ENCODE assay signal across 1 cellular context in the genomic region with DNA sequence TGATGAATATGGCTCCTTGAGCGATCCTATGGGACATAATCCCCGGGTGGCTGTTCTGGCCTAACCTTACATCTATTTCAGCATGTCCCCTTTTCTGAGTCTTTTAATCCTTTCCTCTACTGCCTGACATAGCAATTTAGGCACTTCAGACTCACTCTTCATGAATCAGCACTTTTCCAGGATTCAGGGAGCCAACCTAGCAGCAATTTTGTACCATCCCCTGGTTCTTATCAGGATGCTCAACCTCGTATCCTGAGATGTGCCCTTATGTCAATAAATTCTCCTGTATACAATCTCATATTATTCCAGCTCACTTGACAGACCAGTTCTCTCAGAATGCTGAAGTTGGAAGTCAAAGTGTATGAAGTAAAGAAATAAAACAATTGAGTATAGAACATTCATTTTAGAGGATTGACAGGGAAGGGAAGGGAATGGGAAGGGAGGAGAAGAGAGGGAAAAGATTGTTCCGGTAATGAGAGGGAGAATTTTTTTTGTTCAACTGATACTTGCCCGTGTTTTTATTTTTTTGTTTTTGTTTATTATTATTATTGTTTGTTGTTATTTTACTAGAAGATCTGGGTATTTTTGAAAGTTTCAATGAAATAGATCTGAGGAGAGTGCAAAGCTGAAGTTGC.
TF ChIP-seq lines count a peak whose summit lies in the region.

No MANE protein-coding gene starts in this region.

TF ChIP-seq in K562, 482 proteins besides CTCF, POLR2A, EP300 and RAD21 (continued from another document and continues in another):
- TF ChIP-seq, protein P1, sequence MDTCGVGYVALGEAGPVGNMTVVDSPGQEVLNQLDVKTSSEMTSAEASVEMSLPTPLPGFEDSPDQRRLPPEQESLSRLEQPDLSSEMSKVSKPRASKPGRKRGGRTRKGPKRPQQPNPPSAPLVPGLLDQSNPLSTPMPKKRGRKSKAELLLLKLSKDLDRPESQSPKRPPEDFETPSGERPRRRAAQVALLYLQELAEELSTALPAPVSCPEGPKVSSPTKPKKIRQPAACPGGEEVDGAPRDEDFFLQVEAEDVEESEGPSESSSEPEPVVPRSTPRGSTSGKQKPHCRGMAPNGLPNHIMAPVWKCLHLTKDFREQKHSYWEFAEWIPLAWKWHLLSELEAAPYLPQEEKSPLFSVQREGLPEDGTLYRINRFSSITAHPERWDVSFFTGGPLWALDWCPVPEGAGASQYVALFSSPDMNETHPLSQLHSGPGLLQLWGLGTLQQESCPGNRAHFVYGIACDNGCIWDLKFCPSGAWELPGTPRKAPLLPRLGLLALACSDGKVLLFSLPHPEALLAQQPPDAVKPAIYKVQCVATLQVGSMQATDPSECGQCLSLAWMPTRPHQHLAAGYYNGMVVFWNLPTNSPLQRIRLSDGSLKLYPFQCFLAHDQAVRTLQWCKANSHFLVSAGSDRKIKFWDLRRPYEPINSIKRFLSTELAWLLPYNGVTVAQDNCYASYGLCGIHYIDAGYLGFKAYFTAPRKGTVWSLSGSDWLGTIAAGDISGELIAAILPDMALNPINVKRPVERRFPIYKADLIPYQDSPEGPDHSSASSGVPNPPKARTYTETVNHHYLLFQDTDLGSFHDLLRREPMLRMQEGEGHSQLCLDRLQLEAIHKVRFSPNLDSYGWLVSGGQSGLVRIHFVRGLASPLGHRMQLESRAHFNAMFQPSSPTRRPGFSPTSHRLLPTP (IDR thresholded peaks at IDR 0.05; ENCODE audit: borderline replicate concordance, extremely low read depth, insufficient read length), result no peak
- TF ChIP-seq ARID2 (IDR thresholded peaks at IDR 0.05), result 0 out of 2 replicates have a peak, but pooled peaks have one; percentile 8
- no peak for TF ChIP-seq ILK (tag; IDR thresholded peaks at IDR 0.05; ENCODE audit: borderline replicate concordance, low read depth)
- TF ChIP-seq, protein P2, sequence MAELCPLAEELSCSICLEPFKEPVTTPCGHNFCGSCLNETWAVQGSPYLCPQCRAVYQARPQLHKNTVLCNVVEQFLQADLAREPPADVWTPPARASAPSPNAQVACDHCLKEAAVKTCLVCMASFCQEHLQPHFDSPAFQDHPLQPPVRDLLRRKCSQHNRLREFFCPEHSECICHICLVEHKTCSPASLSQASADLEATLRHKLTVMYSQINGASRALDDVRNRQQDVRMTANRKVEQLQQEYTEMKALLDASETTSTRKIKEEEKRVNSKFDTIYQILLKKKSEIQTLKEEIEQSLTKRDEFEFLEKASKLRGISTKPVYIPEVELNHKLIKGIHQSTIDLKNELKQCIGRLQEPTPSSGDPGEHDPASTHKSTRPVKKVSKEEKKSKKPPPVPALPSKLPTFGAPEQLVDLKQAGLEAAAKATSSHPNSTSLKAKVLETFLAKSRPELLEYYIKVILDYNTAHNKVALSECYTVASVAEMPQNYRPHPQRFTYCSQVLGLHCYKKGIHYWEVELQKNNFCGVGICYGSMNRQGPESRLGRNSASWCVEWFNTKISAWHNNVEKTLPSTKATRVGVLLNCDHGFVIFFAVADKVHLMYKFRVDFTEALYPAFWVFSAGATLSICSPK (IDR thresholded peaks at IDR 0.05; ENCODE audit: borderline replicate concordance), result 0 out of 2 replicates have a peak, but pooled peaks have one; percentile 91
- TF ChIP-seq TEAD2 (tag; IDR thresholded peaks at IDR 0.05), result 0 out of 2 replicates have a peak, but pooled peaks have one; percentile 5
- peak in 1 of 2 experiments; percentile 66; a peak in 2 of 4 replicates for TF ChIP-seq CSDE1 (IDR thresholded peaks at IDR 0.05)
- TF ChIP-seq EP400 (IDR thresholded peaks at IDR 0.05), result peak; percentile 41; the same call in 1 of the 2 replicates
- TF ChIP-seq, protein P3, sequence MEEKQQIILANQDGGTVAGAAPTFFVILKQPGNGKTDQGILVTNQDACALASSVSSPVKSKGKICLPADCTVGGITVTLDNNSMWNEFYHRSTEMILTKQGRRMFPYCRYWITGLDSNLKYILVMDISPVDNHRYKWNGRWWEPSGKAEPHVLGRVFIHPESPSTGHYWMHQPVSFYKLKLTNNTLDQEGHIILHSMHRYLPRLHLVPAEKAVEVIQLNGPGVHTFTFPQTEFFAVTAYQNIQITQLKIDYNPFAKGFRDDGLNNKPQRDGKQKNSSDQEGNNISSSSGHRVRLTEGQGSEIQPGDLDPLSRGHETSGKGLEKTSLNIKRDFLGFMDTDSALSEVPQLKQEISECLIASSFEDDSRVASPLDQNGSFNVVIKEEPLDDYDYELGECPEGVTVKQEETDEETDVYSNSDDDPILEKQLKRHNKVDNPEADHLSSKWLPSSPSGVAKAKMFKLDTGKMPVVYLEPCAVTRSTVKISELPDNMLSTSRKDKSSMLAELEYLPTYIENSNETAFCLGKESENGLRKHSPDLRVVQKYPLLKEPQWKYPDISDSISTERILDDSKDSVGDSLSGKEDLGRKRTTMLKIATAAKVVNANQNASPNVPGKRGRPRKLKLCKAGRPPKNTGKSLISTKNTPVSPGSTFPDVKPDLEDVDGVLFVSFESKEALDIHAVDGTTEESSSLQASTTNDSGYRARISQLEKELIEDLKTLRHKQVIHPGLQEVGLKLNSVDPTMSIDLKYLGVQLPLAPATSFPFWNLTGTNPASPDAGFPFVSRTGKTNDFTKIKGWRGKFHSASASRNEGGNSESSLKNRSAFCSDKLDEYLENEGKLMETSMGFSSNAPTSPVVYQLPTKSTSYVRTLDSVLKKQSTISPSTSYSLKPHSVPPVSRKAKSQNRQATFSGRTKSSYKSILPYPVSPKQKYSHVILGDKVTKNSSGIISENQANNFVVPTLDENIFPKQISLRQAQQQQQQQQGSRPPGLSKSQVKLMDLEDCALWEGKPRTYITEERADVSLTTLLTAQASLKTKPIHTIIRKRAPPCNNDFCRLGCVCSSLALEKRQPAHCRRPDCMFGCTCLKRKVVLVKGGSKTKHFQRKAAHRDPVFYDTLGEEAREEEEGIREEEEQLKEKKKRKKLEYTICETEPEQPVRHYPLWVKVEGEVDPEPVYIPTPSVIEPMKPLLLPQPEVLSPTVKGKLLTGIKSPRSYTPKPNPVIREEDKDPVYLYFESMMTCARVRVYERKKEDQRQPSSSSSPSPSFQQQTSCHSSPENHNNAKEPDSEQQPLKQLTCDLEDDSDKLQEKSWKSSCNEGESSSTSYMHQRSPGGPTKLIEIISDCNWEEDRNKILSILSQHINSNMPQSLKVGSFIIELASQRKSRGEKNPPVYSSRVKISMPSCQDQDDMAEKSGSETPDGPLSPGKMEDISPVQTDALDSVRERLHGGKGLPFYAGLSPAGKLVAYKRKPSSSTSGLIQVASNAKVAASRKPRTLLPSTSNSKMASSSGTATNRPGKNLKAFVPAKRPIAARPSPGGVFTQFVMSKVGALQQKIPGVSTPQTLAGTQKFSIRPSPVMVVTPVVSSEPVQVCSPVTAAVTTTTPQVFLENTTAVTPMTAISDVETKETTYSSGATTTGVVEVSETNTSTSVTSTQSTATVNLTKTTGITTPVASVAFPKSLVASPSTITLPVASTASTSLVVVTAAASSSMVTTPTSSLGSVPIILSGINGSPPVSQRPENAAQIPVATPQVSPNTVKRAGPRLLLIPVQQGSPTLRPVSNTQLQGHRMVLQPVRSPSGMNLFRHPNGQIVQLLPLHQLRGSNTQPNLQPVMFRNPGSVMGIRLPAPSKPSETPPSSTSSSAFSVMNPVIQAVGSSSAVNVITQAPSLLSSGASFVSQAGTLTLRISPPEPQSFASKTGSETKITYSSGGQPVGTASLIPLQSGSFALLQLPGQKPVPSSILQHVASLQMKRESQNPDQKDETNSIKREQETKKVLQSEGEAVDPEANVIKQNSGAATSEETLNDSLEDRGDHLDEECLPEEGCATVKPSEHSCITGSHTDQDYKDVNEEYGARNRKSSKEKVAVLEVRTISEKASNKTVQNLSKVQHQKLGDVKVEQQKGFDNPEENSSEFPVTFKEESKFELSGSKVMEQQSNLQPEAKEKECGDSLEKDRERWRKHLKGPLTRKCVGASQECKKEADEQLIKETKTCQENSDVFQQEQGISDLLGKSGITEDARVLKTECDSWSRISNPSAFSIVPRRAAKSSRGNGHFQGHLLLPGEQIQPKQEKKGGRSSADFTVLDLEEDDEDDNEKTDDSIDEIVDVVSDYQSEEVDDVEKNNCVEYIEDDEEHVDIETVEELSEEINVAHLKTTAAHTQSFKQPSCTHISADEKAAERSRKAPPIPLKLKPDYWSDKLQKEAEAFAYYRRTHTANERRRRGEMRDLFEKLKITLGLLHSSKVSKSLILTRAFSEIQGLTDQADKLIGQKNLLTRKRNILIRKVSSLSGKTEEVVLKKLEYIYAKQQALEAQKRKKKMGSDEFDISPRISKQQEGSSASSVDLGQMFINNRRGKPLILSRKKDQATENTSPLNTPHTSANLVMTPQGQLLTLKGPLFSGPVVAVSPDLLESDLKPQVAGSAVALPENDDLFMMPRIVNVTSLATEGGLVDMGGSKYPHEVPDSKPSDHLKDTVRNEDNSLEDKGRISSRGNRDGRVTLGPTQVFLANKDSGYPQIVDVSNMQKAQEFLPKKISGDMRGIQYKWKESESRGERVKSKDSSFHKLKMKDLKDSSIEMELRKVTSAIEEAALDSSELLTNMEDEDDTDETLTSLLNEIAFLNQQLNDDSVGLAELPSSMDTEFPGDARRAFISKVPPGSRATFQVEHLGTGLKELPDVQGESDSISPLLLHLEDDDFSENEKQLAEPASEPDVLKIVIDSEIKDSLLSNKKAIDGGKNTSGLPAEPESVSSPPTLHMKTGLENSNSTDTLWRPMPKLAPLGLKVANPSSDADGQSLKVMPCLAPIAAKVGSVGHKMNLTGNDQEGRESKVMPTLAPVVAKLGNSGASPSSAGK (IDR thresholded peaks at IDR 0.05), result peak; percentile 51
- peak; percentile 63; the same call in 1 of the 2 replicates for TF ChIP-seq NFE2L1 (tag; IDR thresholded peaks at IDR 0.05; ENCODE audit: borderline replicate concordance, low read depth)
- TF ChIP-seq NFIC (IDR thresholded peaks at IDR 0.05), result no peak
- peak; percentile 99 for TF ChIP-seq C11orf30 (IDR thresholded peaks at IDR 0.05; ENCODE audit: low read depth)
- TF ChIP-seq, protein P4, sequence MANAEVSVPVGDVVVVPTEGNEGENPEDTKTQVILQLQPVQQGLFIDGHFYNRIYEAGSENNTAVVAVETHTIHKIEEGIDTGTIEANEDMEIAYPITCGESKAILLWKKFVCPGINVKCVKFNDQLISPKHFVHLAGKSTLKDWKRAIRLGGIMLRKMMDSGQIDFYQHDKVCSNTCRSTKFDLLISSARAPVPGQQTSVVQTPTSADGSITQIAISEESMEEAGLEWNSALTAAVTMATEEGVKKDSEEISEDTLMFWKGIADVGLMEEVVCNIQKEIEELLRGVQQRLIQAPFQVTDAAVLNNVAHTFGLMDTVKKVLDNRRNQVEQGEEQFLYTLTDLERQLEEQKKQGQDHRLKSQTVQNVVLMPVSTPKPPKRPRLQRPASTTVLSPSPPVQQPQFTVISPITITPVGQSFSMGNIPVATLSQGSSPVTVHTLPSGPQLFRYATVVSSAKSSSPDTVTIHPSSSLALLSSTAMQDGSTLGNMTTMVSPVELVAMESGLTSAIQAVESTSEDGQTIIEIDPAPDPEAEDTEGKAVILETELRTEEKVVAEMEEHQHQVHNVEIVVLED (CRISPR knock-in tag; IDR thresholded peaks at IDR 0.05), result 0 out of 2 replicates have a peak, but pooled peaks have one; percentile 14
- TF ChIP-seq MAZ (CRISPR knock-in tag; conservative IDR thresholded peaks at IDR 0.05 in 1 of 2, IDR thresholded peaks at IDR 0.05 in 1 of 2), result 0 out of 4 replicates have a peak, but pooled peaks of 1 of the 2 experiments have one; percentile 14
- TF ChIP-seq, protein P5, sequence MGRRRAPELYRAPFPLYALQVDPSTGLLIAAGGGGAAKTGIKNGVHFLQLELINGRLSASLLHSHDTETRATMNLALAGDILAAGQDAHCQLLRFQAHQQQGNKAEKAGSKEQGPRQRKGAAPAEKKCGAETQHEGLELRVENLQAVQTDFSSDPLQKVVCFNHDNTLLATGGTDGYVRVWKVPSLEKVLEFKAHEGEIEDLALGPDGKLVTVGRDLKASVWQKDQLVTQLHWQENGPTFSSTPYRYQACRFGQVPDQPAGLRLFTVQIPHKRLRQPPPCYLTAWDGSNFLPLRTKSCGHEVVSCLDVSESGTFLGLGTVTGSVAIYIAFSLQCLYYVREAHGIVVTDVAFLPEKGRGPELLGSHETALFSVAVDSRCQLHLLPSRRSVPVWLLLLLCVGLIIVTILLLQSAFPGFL (CRISPR knock-in tag; IDR thresholded peaks at IDR 0.05), result 0 out of 2 replicates have a peak, but pooled peaks have one; percentile 37
- TF ChIP-seq, protein P6, sequence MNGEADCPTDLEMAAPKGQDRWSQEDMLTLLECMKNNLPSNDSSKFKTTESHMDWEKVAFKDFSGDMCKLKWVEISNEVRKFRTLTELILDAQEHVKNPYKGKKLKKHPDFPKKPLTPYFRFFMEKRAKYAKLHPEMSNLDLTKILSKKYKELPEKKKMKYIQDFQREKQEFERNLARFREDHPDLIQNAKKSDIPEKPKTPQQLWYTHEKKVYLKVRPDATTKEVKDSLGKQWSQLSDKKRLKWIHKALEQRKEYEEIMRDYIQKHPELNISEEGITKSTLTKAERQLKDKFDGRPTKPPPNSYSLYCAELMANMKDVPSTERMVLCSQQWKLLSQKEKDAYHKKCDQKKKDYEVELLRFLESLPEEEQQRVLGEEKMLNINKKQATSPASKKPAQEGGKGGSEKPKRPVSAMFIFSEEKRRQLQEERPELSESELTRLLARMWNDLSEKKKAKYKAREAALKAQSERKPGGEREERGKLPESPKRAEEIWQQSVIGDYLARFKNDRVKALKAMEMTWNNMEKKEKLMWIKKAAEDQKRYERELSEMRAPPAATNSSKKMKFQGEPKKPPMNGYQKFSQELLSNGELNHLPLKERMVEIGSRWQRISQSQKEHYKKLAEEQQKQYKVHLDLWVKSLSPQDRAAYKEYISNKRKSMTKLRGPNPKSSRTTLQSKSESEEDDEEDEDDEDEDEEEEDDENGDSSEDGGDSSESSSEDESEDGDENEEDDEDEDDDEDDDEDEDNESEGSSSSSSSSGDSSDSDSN (IDR thresholded peaks at IDR 0.05; ENCODE audit: borderline replicate concordance in 1 of 2, low read depth in 2 of 2, low read length in 2 of 2), result peak in 1 of 2 experiments; percentile 58; a peak in 1 of 4 replicates
- TF ChIP-seq LCOR (CRISPR knock-in tag; IDR thresholded peaks at IDR 0.05), result 0 out of 2 replicates have a peak, but pooled peaks have one; percentile 9
- peak; percentile 26; the same call in 1 of the 2 replicates for TF ChIP-seq LARP7 (IDR thresholded peaks at IDR 0.05)
- 0 out of 2 replicates have a peak, but pooled peaks have one; percentile 4 for TF ChIP-seq BHLHE40 (IDR thresholded peaks at IDR 0.05; ENCODE audit: low read length)
- TF ChIP-seq NFATC3 (IDR thresholded peaks at IDR 0.05), result peak; percentile 70
- TF ChIP-seq MEF2D (tag; conservative IDR thresholded peaks at IDR 0.05; ENCODE audit: low read depth), result 0 out of 2 replicates have a peak, but pooled peaks have one; percentile 5
- no peak for TF ChIP-seq ZKSCAN3 (CRISPR knock-in tag; IDR thresholded peaks at IDR 0.05)
- TF ChIP-seq MAFK (IDR thresholded peaks at IDR 0.05; ENCODE audit: low read length), result peak; percentile 97
- TF ChIP-seq NCOA2 (IDR thresholded peaks at IDR 0.05; ENCODE audit: partially characterized antibody in 2 of 2), result no peak
- TF ChIP-seq, protein P7, sequence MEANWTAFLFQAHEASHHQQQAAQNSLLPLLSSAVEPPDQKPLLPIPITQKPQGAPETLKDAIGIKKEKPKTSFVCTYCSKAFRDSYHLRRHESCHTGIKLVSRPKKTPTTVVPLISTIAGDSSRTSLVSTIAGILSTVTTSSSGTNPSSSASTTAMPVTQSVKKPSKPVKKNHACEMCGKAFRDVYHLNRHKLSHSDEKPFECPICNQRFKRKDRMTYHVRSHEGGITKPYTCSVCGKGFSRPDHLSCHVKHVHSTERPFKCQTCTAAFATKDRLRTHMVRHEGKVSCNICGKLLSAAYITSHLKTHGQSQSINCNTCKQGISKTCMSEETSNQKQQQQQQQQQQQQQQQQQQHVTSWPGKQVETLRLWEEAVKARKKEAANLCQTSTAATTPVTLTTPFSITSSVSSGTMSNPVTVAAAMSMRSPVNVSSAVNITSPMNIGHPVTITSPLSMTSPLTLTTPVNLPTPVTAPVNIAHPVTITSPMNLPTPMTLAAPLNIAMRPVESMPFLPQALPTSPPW (CRISPR knock-in tag; IDR thresholded peaks at IDR 0.05), result peak; percentile 47
- TF ChIP-seq MIER1 (IDR thresholded peaks at IDR 0.05; ENCODE audit: low read depth), result peak; percentile 75; the same call in 1 of the 2 replicates
- TF ChIP-seq ZEB2 (IDR thresholded peaks at IDR 0.05), result 0 out of 2 replicates have a peak, but pooled peaks have one; percentile 20
- peak in 1 of 2 experiments; percentile 90; a peak in 2 of 4 replicates for TF ChIP-seq RCOR1 (IDR thresholded peaks at IDR 0.05; ENCODE audit: borderline replicate concordance in 1 of 2, low read depth in 2 of 2, low read length in 2 of 2)
